In the genomic region with DNA sequence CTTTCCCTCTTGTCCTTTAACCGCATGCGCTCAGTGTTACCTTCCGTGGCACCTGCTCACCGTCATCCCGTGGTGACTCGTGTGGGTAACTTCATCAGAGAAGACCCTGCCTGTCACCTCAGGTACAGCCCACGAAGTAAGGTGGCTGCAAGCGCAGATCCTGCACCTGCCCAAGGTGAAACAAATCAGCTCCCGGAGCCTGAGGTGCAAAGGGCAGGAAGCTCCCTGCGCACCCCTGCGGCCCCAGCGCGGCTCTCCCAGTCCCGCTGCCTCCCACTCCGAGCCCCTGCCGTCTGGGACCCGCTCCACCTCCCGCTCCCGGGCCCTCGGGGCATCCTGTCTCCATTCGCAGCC, we compare ENCODE assay signal across 9 cellular contexts.
DNase-seq lines count a peak whose midpoint lies in the region; TF ChIP-seq lines count a peak whose summit lies in the region.
"Had no signal": no experiment of that assay in that cellular context is flagged by ENCODE, and none has a peak within 500 bp of the region (broad histone marks: within the 10 kb centered on the region; RNA-seq: fewer than 3 reads in every experiment).

No MANE protein-coding gene starts in this region.

- H3K4me3 ChIP-seq in left ventricle myocardium inferior, result peak overlapping the region; percentile 84
- H3K4me3 ChIP-seq in right atrium auricular region, result peak overlapping the region in 1 of 2 donors; percentile 65
- H3K4me3 ChIP-seq in mesenchymal stem cell (ENCODE audit: insufficient read depth in 1 of 2, low read depth in 1 of 2, low read length in 2 of 2), result peak overlapping the region; percentile 57 to 89
- peak overlapping the region; percentile 57 for H3K4me3 ChIP-seq in vagina

- H3K27ac ChIP-seq in left ventricle myocardium inferior (replicated peaks) (no peak overlapping the region), right atrium auricular region (peak overlapping the region in 1 of 2 donors; percentile 66), mesenchymal stem cell (ENCODE audit: low read length, poor library complexity, severe bottlenecking) (no peak overlapping the region), vagina (peak overlapping the region; percentile 78)
- H3K27ac ChIP-seq: neutrophil had no signal

- H2AFZ ChIP-seq in mesenchymal stem cell (ENCODE audit: low read depth, low read length), result peak overlapping the region; percentile 62

- H3K9me3 ChIP-seq in left ventricle myocardium inferior (replicated peaks), result no peaks in the 10 kb centered on the region
- no peaks in the 10 kb centered on the region for H3K9me3 ChIP-seq in right atrium auricular region
- H3K9me3 ChIP-seq in mesenchymal stem cell (ENCODE audit: control insufficient read depth, low read length), result no peaks in the 10 kb centered on the region
- no peaks in the 10 kb centered on the region for H3K9me3 ChIP-seq in vagina
- H3K9me3 ChIP-seq: neutrophil had no signal

- no peaks in the 10 kb centered on the region for H3K9me3 Mint-ChIP-seq in MCF 10A (ENCODE audit: unreplicated experiment)

- peak overlapping the region; percentile 53 for H4K91ac ChIP-seq in mesenchymal stem cell (ENCODE audit: low read length)

- no peak overlapping the region for H3K23ac ChIP-seq in mesenchymal stem cell (ENCODE audit: low read length in 2 of 2)

- peak overlapping the region in 1 of 2 experiments; percentile 68 for H3K18ac ChIP-seq in mesenchymal stem cell (ENCODE audit: low read depth in 1 of 2, low read length in 2 of 2)

- DNase-seq in left ventricle myocardium inferior (no peak), right atrium auricular region (ENCODE audit: low spot score) (no peak), MCF 10A (ENCODE audit: unreplicated experiment) (no peak), mesenchymal stem cell (no peak), vagina (ENCODE audit: extremely low spot score in 2 of 2) (peak in 1 of 2 donors; percentile 91), NCI-H446 treated with DMSO at 0.1 percent for 48 hours (lab: John Stamatoyannopoulos, UW) (no peak), NOMO-1 treated with DMSO at 0.1 percent for 48 hours (lab: John Stamatoyannopoulos, UW; ENCODE audit: unreplicated experiment) (no peak), ACHN (no peak)

- H4K8ac ChIP-seq in mesenchymal stem cell (ENCODE audit: low read length), result peak overlapping the region; percentile 70

- H3K4ac ChIP-seq in mesenchymal stem cell (ENCODE audit: low read depth in 1 of 2, low read length in 2 of 2), result no peak overlapping the region

- H3K4me3 Mint-ChIP-seq in MCF 10A (ENCODE audit: unreplicated experiment), result peak overlapping the region; percentile 78

- no peak overlapping the region for H2AK5ac ChIP-seq in mesenchymal stem cell (ENCODE audit: low read length, severe bottlenecking)

- in situ Hi-C loops in ACHN (cut with HindIII; ENCODE audit: low pct_ligation_motif_present, low pct_unique_long_range_greater_than_20kb, low sequenced_read_pairs), result loop anchor here (10.0 kb wide), 1 partner anchor 49 kb away; no protein-coding TSS in a partner anchor

- no peak overlapping the region for H3K27ac Mint-ChIP-seq in MCF 10A (ENCODE audit: low read depth, unreplicated experiment)

- H3K27me3 ChIP-seq in left ventricle myocardium inferior (ENCODE audit: low read depth), result peaks cover 68% of the 10 kb centered on the region
- no peaks in the 10 kb centered on the region for H3K27me3 ChIP-seq in right atrium auricular region
- H3K27me3 ChIP-seq in mesenchymal stem cell (ENCODE audit: control insufficient read depth in 1 of 2, insufficient read depth in 1 of 2, low read length in 2 of 2), result peaks cover 6 to 8% of the 10 kb centered on the region in 2 experiments
- H3K27me3 ChIP-seq in vagina, result no peaks in the 10 kb centered on the region

- peaks cover 7% of the 10 kb centered on the region for H3K4me1 Mint-ChIP-seq in MCF 10A (ENCODE audit: insufficient read depth, unreplicated experiment)

- H3K27me3 Mint-ChIP-seq in MCF 10A (ENCODE audit: insufficient read depth, unreplicated experiment), result peaks cover 12% of the 10 kb centered on the region

- H3K79me1 ChIP-seq in mesenchymal stem cell (replicated peaks; ENCODE audit: low read length, poor library complexity, severe bottlenecking), result no peaks in the 10 kb centered on the region

- no peak overlapping the region for H2BK12ac ChIP-seq in mesenchymal stem cell (ENCODE audit: low read length in 2 of 2)

- H3K14ac ChIP-seq in mesenchymal stem cell (ENCODE audit: low read length in 2 of 2), result no peak overlapping the region

- H2BK120ac ChIP-seq in mesenchymal stem cell (ENCODE audit: low read depth, low read length), result no peak overlapping the region

- H3K4me2 ChIP-seq in mesenchymal stem cell (ENCODE audit: low read length, poor library complexity, severe bottlenecking), result peak overlapping the region; percentile 100

- H3K36me3 ChIP-seq in left ventricle myocardium inferior, result no peaks in the 10 kb centered on the region
- no peaks in the 10 kb centered on the region for H3K36me3 ChIP-seq in right atrium auricular region
- no peaks in the 10 kb centered on the region for H3K36me3 ChIP-seq in mesenchymal stem cell (ENCODE audit: control insufficient read depth in 1 of 2, insufficient read depth in 2 of 2, low read depth in 1 of 2, low read length in 2 of 2)
- H3K36me3 ChIP-seq in vagina, result no peaks in the 10 kb centered on the region
- H3K36me3 ChIP-seq: neutrophil had no signal

- no peak overlapping the region for H2BK5ac ChIP-seq in mesenchymal stem cell (ENCODE audit: low read depth, low read length, poor library complexity, severe bottlenecking)

- H3K4me1 ChIP-seq in left ventricle myocardium inferior (peaks cover 13% of the 10 kb centered on the region), right atrium auricular region (peaks cover 0 to 14% of the 10 kb centered on the region in 2 donors), mesenchymal stem cell (ENCODE audit: control insufficient read depth, insufficient read depth, low read depth, low read length) (peaks cover 16% of the 10 kb centered on the region), vagina (peaks cover 10% of the 10 kb centered on the region)

- 37% methylated on average over 21 of the region's 21 CpGs for WGBS in mesenchymal stem cell

- H2BK15ac ChIP-seq in mesenchymal stem cell (ENCODE audit: low read depth, poor library complexity, severe bottlenecking), result peak overlapping the region; percentile 52

- no peak for TF ChIP-seq CTCF in left ventricle myocardium inferior (IDR thresholded peaks at IDR 0.05; ENCODE audit: borderline replicate concordance)
- TF ChIP-seq CTCF in right atrium auricular region (IDR thresholded peaks at IDR 0.05), result no peak
- TF ChIP-seq CTCF in MCF 10A (IDR thresholded peaks at IDR 0.05; ENCODE audit: unreplicated experiment), result no peak
- no peak for TF ChIP-seq CTCF in vagina (IDR thresholded peaks at IDR 0.05)

- peak overlapping the region; percentile 73 for H3K9ac ChIP-seq in mesenchymal stem cell (ENCODE audit: low read length)

- CTCF ChIA-PET in MCF 10A (lab: Yijun Ruan, JAX), result interaction anchor here (0.5 to 5.9 kb wide), 62 partner anchors 10 to 545 kb away, joined by 3 to 309 read pairs (median 4); partner anchors contain the start of gene SEC61G

- intact Hi-C loops in left ventricle myocardium inferior (cut with micrococcal nuclease), result loop anchor here (10.0 kb wide), 2 partner anchors 239 to 409 kb away; partner anchors contain the start of gene EGFR
- intact Hi-C loops in MCF 10A (cut with micrococcal nuclease), result loop anchor here (10.0 kb wide), 1 partner anchor 559 kb away; no protein-coding TSS in a partner anchor
- intact Hi-C loops in vagina (cut with DNase I), result loop anchor here (5.0 to 10.0 kb wide), 2 partner anchors 239 to 467 kb away; partner anchors contain the start of gene EGFR

- TF ChIP-seq POLR2A in vagina (IDR thresholded peaks at IDR 0.05), result no peak

- no TSS peak for BruUV-seq in MCF 10A (replicated peaks; lab: Mats Ljungman, UMichigan)

- H3K36me3 Mint-ChIP-seq in MCF 10A (ENCODE audit: insufficient read depth, unreplicated experiment), result no peaks in the 10 kb centered on the region

- POLR2A ChIA-PET in MCF 10A (lab: Yijun Ruan, JAX), result interaction anchor here (0.8 to 2.5 kb wide), 8 partner anchors 39 to 481 kb away, joined by 3 to 19 read pairs (median 4); no protein-coding TSS in a partner anchor
